ENCODE assay signal across 1 cellular context in genomic region chr6:36655073-36655847, GRCh38.
TF ChIP-seq lines count a peak whose summit lies in the region.

No MANE protein-coding gene starts in this region.

TF ChIP-seq in HEK293, 187 proteins besides CTCF, POLR2A, EP300 and RAD21 (continued from another document):
- TF ChIP-seq ZBTB44 (tag by site-specific recombination; IDR thresholded peaks at IDR 0.05) (peak; percentile 95), ZXDB (tag by site-specific recombination; IDR thresholded peaks at IDR 0.05) (peak; percentile 59; the same call in 1 of the 2 replicates), ZNF555 (tag by site-specific recombination; conservative IDR thresholded peaks at IDR 0.05) (no peak), ZNF580 (tag by site-specific recombination; IDR thresholded peaks at IDR 0.05) (peak; percentile 65), GFI1B (tag by site-specific recombination; IDR thresholded peaks at IDR 0.05) (peak; percentile 77), PRDM4 (tag by site-specific recombination; IDR thresholded peaks at IDR 0.05) (peak; percentile 83), OSR2 (tag by site-specific recombination; IDR thresholded peaks at IDR 0.05) (peak; percentile 71), ZEB2 (tag by site-specific recombination; IDR thresholded peaks at IDR 0.05) (0 out of 2 replicates have a peak, but pooled peaks have one; percentile 40), ZNF600 (tag by site-specific recombination; IDR thresholded peaks at IDR 0.05) (no peak), ZNF843 (tag by site-specific recombination; IDR thresholded peaks at IDR 0.05) (peak; percentile 90), GLIS1 (tag by site-specific recombination; IDR thresholded peaks at IDR 0.05) (0 out of 2 replicates have a peak, but pooled peaks have one; percentile 13), SP7 (tag by site-specific recombination; IDR thresholded peaks at IDR 0.05) (peak; percentile 92), ZFHX2 (tag by site-specific recombination; conservative IDR thresholded peaks at IDR 0.05) (peak; percentile 52), ZSCAN30 (tag by site-specific recombination; IDR thresholded peaks at IDR 0.05) (peak; percentile 48; the same call in 1 of the 2 replicates), ZBTB8A (tag by site-specific recombination; IDR thresholded peaks at IDR 0.05) (peak; percentile 45; the same call in 1 of the 2 replicates), ZBTB20 (tag by site-specific recombination; IDR thresholded peaks at IDR 0.05) (peak; percentile 71), HOXD13 (CRISPR knock-in tag; IDR thresholded peaks at IDR 0.05; ENCODE audit: borderline replicate concordance) (no peak), ZNF335 (tag by site-specific recombination; conservative IDR thresholded peaks at IDR 0.05) (peak; percentile 77), ZSCAN23 (tag by site-specific recombination; IDR thresholded peaks at IDR 0.05) (no peak), ZNF266 (tag by site-specific recombination; IDR thresholded peaks at IDR 0.05; ENCODE audit: low read depth) (no peak)
- TF ChIP-seq, protein P1, sequence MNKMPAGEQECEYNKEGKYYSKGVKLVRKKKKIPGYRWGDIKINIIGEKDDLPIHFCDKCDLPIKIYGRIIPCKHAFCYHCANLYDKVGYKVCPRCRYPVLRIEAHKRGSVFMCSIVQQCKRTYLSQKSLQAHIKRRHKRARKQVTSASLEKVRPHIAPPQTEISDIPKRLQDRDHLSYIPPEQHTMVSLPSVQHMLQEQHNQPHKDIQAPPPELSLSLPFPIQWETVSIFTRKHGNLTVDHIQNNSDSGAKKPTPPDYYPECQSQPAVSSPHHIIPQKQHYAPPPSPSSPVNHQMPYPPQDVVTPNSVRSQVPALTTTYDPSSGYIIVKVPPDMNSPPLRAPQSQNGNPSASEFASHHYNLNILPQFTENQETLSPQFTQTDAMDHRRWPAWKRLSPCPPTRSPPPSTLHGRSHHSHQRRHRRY (tag by site-specific recombination; IDR thresholded peaks at IDR 0.05), result 0 out of 2 replicates have a peak, but pooled peaks have one; percentile 39
- TF ChIP-seq, protein P2, sequence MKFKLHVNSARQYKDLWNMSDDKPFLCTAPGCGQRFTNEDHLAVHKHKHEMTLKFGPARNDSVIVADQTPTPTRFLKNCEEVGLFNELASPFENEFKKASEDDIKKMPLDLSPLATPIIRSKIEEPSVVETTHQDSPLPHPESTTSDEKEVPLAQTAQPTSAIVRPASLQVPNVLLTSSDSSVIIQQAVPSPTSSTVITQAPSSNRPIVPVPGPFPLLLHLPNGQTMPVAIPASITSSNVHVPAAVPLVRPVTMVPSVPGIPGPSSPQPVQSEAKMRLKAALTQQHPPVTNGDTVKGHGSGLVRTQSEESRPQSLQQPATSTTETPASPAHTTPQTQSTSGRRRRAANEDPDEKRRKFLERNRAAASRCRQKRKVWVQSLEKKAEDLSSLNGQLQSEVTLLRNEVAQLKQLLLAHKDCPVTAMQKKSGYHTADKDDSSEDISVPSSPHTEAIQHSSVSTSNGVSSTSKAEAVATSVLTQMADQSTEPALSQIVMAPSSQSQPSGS (tag by site-specific recombination; IDR thresholded peaks at IDR 0.05; ENCODE audit: low read depth), result no peak
- TF ChIP-seq, protein P3, sequence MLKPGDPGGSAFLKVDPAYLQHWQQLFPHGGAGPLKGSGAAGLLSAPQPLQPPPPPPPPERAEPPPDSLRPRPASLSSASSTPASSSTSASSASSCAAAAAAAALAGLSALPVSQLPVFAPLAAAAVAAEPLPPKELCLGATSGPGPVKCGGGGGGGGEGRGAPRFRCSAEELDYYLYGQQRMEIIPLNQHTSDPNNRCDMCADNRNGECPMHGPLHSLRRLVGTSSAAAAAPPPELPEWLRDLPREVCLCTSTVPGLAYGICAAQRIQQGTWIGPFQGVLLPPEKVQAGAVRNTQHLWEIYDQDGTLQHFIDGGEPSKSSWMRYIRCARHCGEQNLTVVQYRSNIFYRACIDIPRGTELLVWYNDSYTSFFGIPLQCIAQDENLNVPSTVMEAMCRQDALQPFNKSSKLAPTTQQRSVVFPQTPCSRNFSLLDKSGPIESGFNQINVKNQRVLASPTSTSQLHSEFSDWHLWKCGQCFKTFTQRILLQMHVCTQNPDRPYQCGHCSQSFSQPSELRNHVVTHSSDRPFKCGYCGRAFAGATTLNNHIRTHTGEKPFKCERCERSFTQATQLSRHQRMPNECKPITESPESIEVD (tag by site-specific recombination; IDR thresholded peaks at IDR 0.05), result peak; percentile 60; the same call in 1 of the 2 replicates
